Comparison of ENCODE assay signal across 8 cellular contexts in genomic region chr12:87274594-87275245, GRCh38.
A peak's percentile ranks its signal among the peaks of the same experiment; 100 is the strongest.
DNase-seq lines count a peak whose midpoint lies in the region; ATAC-seq and TF ChIP-seq lines count a peak whose summit lies in the region.

No MANE protein-coding gene starts in this region.

- no peaks in the 10 kb centered on the region for H3K27me3 ChIP-seq in Loucy (ENCODE audit: insufficient read depth, low read length, poor library complexity, severe bottlenecking)
- no peaks in the 10 kb centered on the region for H3K27me3 ChIP-seq in upper lobe of right lung

- peak overlapping the region; percentile 31; the same call in 1 of the 2 replicates for H2AFZ ChIP-seq in Loucy (ENCODE audit: low read length)

- no peaks in the 10 kb centered on the region for H3K9me2 ChIP-seq in Loucy (replicated peaks; ENCODE audit: low read depth, low read length)

- peak; percentile 70 for TF ChIP-seq CTCF in Loucy (conservative IDR thresholded peaks at IDR 0.05; ENCODE audit: low read length)
- peak; percentile 53 for TF ChIP-seq CTCF in epithelial cell of esophagus (IDR thresholded peaks at IDR 0.05; ENCODE audit: insufficient read depth, low read depth, low read length, missing control alignments)
- TF ChIP-seq CTCF in upper lobe of right lung (IDR thresholded peaks at IDR 0.05) = peak; percentile 31

- H3K9me3 ChIP-seq in Loucy (ENCODE audit: insufficient read depth, low read depth, low read length) (no peaks in the 10 kb centered on the region), upper lobe of right lung (no peaks in the 10 kb centered on the region)

- intact Hi-C loops in upper lobe of right lung (cut with DNase I) = no loop called here

- H3K79me2 ChIP-seq in Loucy (ENCODE audit: insufficient read depth, low read length) = no peaks in the 10 kb centered on the region

- no peaks in the 10 kb centered on the region for H3F3A ChIP-seq in Loucy (ENCODE audit: low read depth)

- no peak overlapping the region for H3K4me2 ChIP-seq in Loucy (ENCODE audit: low read depth, low read length, poor library complexity, severe bottlenecking)

- H3K36me3 ChIP-seq in Loucy (ENCODE audit: insufficient read depth, low read length) (no peaks in the 10 kb centered on the region), upper lobe of right lung (no peaks in the 10 kb centered on the region)

- H3K4me3 ChIP-seq in Loucy (ENCODE audit: low read length, poor library complexity, severe bottlenecking) (no peak overlapping the region), epithelial cell of esophagus (ENCODE audit: low read length) (no peak overlapping the region), upper lobe of right lung (no peak overlapping the region)

- no peak overlapping the region for H3K27ac ChIP-seq in upper lobe of right lung

- H4K20me1 ChIP-seq in Loucy (ENCODE audit: insufficient read depth, low read length, poor library complexity, severe bottlenecking) = no peaks in the 10 kb centered on the region

- no peak overlapping the region for H3K9ac ChIP-seq in Loucy (ENCODE audit: low read depth, low read length, poor library complexity, severe bottlenecking)

- H3K4me1 ChIP-seq in Loucy (ENCODE audit: insufficient read depth, low read length, poor library complexity, severe bottlenecking) = no peaks in the 10 kb centered on the region
- no peaks in the 10 kb centered on the region for H3K4me1 ChIP-seq in upper lobe of right lung

- peak; percentile 1 for DNase-seq in EL
- peak; percentile 29 for DNase-seq in epithelial cell of esophagus (ENCODE audit: low read depth)
- DNase-seq in upper lobe of right lung = no peak
- DNase-seq in CD1c-positive myeloid dendritic cell (ENCODE audit: extremely low spot score) = no peak

- ATAC-seq in GM21528 (IDR thresholded peaks at IDR 0.05; ENCODE audit: low FRiP score, unreplicated experiment) (peak; percentile 68), upper lobe of right lung (no peak), HG02840 (IDR thresholded peaks at IDR 0.05; ENCODE audit: low FRiP score, unreplicated experiment) (no peak), GM21447 (IDR thresholded peaks at IDR 0.05; ENCODE audit: unreplicated experiment) (no peak)

Comparison
In these comparisons a context has a peak if more than half of its experiments do, and no peak if none do; other contexts are left out.
1. DNase-seq: peak in EL (single experiment) and epithelial cell of esophagus (single experiment); none in upper lobe of right lung (single experiment) and CD1c-positive myeloid dendritic cell (single experiment).
2. Peak in every context shown above with its lines, with median percentiles within 50 percentile points of each other: CTCF ChIP-seq.